In genomic region chr12:4369548-4369947, GRCh38 we compare ENCODE assay signal across 10 cellular contexts. TPM values are rescaled to one million over a fixed set of nuclear protein-coding genes. Genes with fewer than 3 reads are reported as not detected.
"Had no signal": no experiment of that assay in that cellular context is flagged by ENCODE, and none has a peak within 500 bp of the region (broad histone marks: within the 10 kb centered on the region; RNA-seq: fewer than 3 reads in every experiment).

No MANE protein-coding gene starts in this region.

- H3K27ac ChIP-seq: GM23248 had no signal

- H2AFZ ChIP-seq: GM23248, GM23338 had no signal

- H3K36me3 ChIP-seq: HAP-1 had no signal

- DNase-seq: GM23248, GOT3, H7, H9, HCEC 1CT, HFFc6 had no signal

- H3K9me3 Mint-ChIP-seq: GM23338, H9, HFFc6 had no signal

- H3K4me2 ChIP-seq: GM23338 had no signal

- H3K4me1 ChIP-seq: HAP-1 had no signal

- H3K27ac Mint-ChIP-seq: GM23338, H9, HFFc6 had no signal

- H3K4me1 Mint-ChIP-seq: GM23338, H9 had no signal

- H3K9ac ChIP-seq: GM23248 had no signal

- H3K9me3 ChIP-seq: HAP-1 had no signal

- H3K4me3 ChIP-seq: GM23248, GM23338, HAP-1 had no signal

- H3K4me3 Mint-ChIP-seq: GM23338, H9, HFFc6 had no signal

- FAIRE-seq: H1 had no signal

RNA-seq across cellular contexts. Expression of gene FGF23, which starts 10.0 kb away (rescaled TPM):
- total RNA-seq: GM23248, H4, HFFc6 had no signal
- polyA plus RNA-seq: GM23248 had no signal
